In the genomic region with DNA sequence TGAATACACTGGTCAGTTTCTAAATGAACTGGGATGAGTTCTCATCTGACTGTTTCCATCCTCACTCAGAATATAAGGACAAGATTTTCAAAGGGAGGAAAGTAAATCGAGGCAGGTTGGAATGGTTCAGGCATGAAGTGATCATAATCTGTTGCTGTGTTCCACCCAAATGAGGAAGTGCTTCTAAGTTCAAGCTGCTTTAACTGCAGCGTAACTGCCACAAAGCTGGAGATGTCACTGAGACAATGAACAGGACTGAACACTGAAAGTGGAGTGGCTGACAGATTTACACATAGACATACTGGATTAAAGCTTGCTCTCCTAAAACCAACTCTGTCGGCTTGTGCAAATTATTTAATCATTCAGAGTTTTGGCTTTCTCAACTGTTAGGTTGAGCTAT, we compare ENCODE assay signal across 32 cellular contexts.
"Had no signal": no experiment of that assay in that cellular context is flagged by ENCODE, and none has a peak within 500 bp of the region (broad histone marks: within the 10 kb centered on the region; RNA-seq: fewer than 3 reads in every experiment).

No MANE protein-coding gene starts in this region.

- DNase-seq: activated CD4-positive, alpha-beta T cell treated with anti-CD3 and anti-CD28 coated beads for 48 hours; activated CD4-positive, alpha-beta T cell treated with anti-CD3 and anti-CD28 coated beads, Interleukin-2, amount 50 U/mL, for 48 hours; activated CD8-positive, alpha-beta memory T cell treated with anti-CD3 and anti-CD28 coated beads, Interleukin-2, amount 50 U/mL, for 4 hours; activated gamma-delta T cell treated with Interleukin-2 at 50 U/mL for 16 hours; activated naive CD4-positive, alpha-beta T cell treated with anti-CD3 and anti-CD28 coated beads, Interleukin-2, amount 50 U/mL, for 16 hours; activated T-cell treated with anti-CD3 and anti-CD28 coated beads, Interleukin-2, amount 50 U/mL, for 1 hour; amniotic stem cell; brain microvascular endothelial cell; caudate nucleus; dermis blood vessel endothelial cell; effector CD4-positive, alpha-beta T cell; left cardiac atrium; mammary epithelial cell; midbrain; naive thymus-derived CD4-positive, alpha-beta T cell; pancreas; retina; stimulated activated CD4-positive, alpha-beta T cell treated with anti-CD3 and anti-CD28 coated beads, Interleukin-12 subunit alpha, Interleukin-12 subunit beta, amount 100 ng/mL, for 4 hours; stimulated activated CD4-positive, alpha-beta T cell treated with anti-CD3 and anti-CD28 coated beads, Interleukin-4, amount 100 ng/mL, for 1 hour; stimulated activated naive CD8-positive, alpha-beta T cell treated with anti-CD3 and anti-CD28 coated beads, Interleukin-15, Interleukin-2, amounts not matched to agents 100 U/mL and 50 U/mL, for 24 hours; T-helper 1 cell; testis; upper lobe of left lung had no signal

- H3K4me3 ChIP-seq: esophagus muscularis mucosa, pancreas, prostate gland, skin epidermis, testis, upper lobe of left lung had no signal

- H3K4me1 ChIP-seq: pancreas, prostate gland, testis, upper lobe of left lung had no signal

- ATAC-seq: activated CD4-positive, CD25-positive, alpha-beta regulatory T cell treated with anti-CD3 and anti-CD28 coated beads, Interleukin-2, amount 50 U/mL, for 24 hours; left cardiac atrium; naive thymus-derived CD4-positive, alpha-beta T cell; pancreas; sciatic nerve; stimulated activated naive CD8-positive, alpha-beta T cell treated with anti-CD3 and anti-CD28 coated beads, Interleukin-15, Interleukin-2, amounts not matched to agents 100 U/mL and 50 U/mL, for 24 hours had no signal

- H3K9me3 ChIP-seq: esophagus muscularis mucosa, pancreas, prostate gland, testis, upper lobe of left lung had no signal

- FAIRE-seq: astrocyte, islet of Langerhans, pancreas, TTC549 had no signal

- H3K27me3 ChIP-seq: brain microvascular endothelial cell, esophagus muscularis mucosa, pancreas, testis, upper lobe of left lung had no signal

- H3K36me3 ChIP-seq: brain microvascular endothelial cell, esophagus muscularis mucosa, pancreas, prostate gland, upper lobe of left lung had no signal

- H3K27ac ChIP-seq: brain microvascular endothelial cell, esophagus muscularis mucosa, pancreas, prostate gland, skin epidermis, testis, upper lobe of left lung, VCaP had no signal
